26 cellular contexts compared by ENCODE assay signal in genomic region chr6:161422710-161423109, GRCh38.
DNase-seq lines count a peak whose midpoint lies in the region; ATAC-seq and TF ChIP-seq lines count a peak whose summit lies in the region.
"Had no signal": no experiment of that assay in that cellular context is flagged by ENCODE, and none has a peak within 500 bp of the region (broad histone marks: within the 10 kb centered on the region; RNA-seq: fewer than 3 reads in every experiment).

No MANE protein-coding gene starts in this region.

- H2AFZ ChIP-seq in IMR-90 (replicated peaks; ENCODE audit: low read length, poor library complexity) = no peak overlapping the region
- H2AFZ ChIP-seq in mesenchymal stem cell (ENCODE audit: low read depth, low read length) = no peak overlapping the region

- intact Hi-C loops in IMR-90 (cut with micrococcal nuclease) = no loop called here

- no peak overlapping the region for H2BK15ac ChIP-seq in IMR-90 (ENCODE audit: low read depth, low read length)
- no peak overlapping the region for H2BK15ac ChIP-seq in mesenchymal stem cell (ENCODE audit: low read depth, poor library complexity, severe bottlenecking)

- H3K27me3 ChIP-seq in AG04450 (ENCODE audit: control insufficient read depth, insufficient read depth, low read length) (no peaks in the 10 kb centered on the region), IMR-90 (ENCODE audit: control insufficient read depth, insufficient read depth, low read length) (no peaks in the 10 kb centered on the region), mesenchymal stem cell (ENCODE audit: control insufficient read depth in 1 of 2, insufficient read depth in 1 of 2, low read length in 2 of 2) (no peaks in the 10 kb centered on the region)
- H3K27me3 ChIP-seq: suprapubic skin had no signal

- peak overlapping the region; percentile 21 for H3K27ac ChIP-seq in AG04450 (ENCODE audit: low read depth, low read length)
- H3K27ac ChIP-seq in IMR-90 (ENCODE audit: insufficient read depth, low read length) = no peak overlapping the region
- peak overlapping the region; percentile 6 for H3K27ac ChIP-seq in mesenchymal stem cell (ENCODE audit: low read length, poor library complexity, severe bottlenecking)
- H3K27ac ChIP-seq: suprapubic skin, VCaP had no signal

- H3K4me3 Mint-ChIP-seq in activated T-cell treated with anti-CD3 and anti-CD28 coated beads, Interleukin-2, amount 50 U/mL, for 24 hours = no peak overlapping the region
- H3K4me3 Mint-ChIP-seq: CD4-positive, alpha-beta memory T cell; central memory CD8-positive, alpha-beta T cell; natural killer cell; stimulated activated effector memory CD8-positive, alpha-beta T cell treated with anti-CD3 and anti-CD28 coated beads, Interleukin-12 subunit alpha, Interleukin-12 subunit beta, amount 100 ng/mL, for 72 hours had no signal

- H2BK5ac ChIP-seq in IMR-90 (ENCODE audit: low read depth, low read length, poor library complexity, severe bottlenecking) (no peak overlapping the region), mesenchymal stem cell (ENCODE audit: low read depth, low read length, poor library complexity, severe bottlenecking) (no peak overlapping the region)

- POLR2A ChIA-PET in AG04450 (lab: Yijun Ruan, JAX) (no interaction called here), IMR-90 (lab: Charles Lee; ENCODE audit: unreplicated experiment) (no interaction called here)

- H4K20me1 ChIP-seq in IMR-90 (ENCODE audit: insufficient read depth, low read length) = no peaks in the 10 kb centered on the region

- no peak overlapping the region for H4K8ac ChIP-seq in IMR-90 (ENCODE audit: low read depth in 2 of 2, low read length in 2 of 2)
- no peak overlapping the region for H4K8ac ChIP-seq in mesenchymal stem cell (ENCODE audit: low read length)

- no peak for TF ChIP-seq CTCF in AG04450 (IDR thresholded peaks at IDR 0.05; ENCODE audit: low read depth, low read length)
- no peak for TF ChIP-seq CTCF in IMR-90 (conservative IDR thresholded peaks at IDR 0.05; ENCODE audit: low read depth, low read length)
- no peak for TF ChIP-seq CTCF in GM13976 (IDR thresholded peaks at IDR 0.05; ENCODE audit: borderline replicate concordance, control extremely low read depth, extremely low read depth, insufficient read depth, missing control alignments)

- BruUV-seq in IMR-90 (replicated peaks; lab: Mats Ljungman, UMichigan) = no TSS peak

- H3K9me3 ChIP-seq in AG04450 (ENCODE audit: control insufficient read depth, insufficient read depth, low read length) = no peaks in the 10 kb centered on the region; the same call in 1 of the 2 replicates
- H3K9me3 ChIP-seq in IMR-90 (ENCODE audit: control insufficient read depth, insufficient read depth, low read length) = 0 out of 2 replicates have a peak, but pooled peaks cover 3% of the 10 kb centered on the region
- H3K9me3 ChIP-seq in mesenchymal stem cell (ENCODE audit: control insufficient read depth, low read length) = no peaks in the 10 kb centered on the region
- H3K9me3 ChIP-seq: HAP-1, suprapubic skin had no signal

- ATAC-seq in IMR-90 (ENCODE audit: low read depth) = peak; percentile 18; the same call in 1 of the 2 replicates
- ATAC-seq: esophagus mucosa; left cardiac atrium; natural killer cell; sciatic nerve; stimulated activated effector memory CD8-positive, alpha-beta T cell treated with anti-CD3 and anti-CD28 coated beads, Interleukin-12 subunit alpha, Interleukin-12 subunit beta, amount 100 ng/mL, for 72 hours had no signal

- H2AK5ac ChIP-seq in IMR-90 (ENCODE audit: low read depth, low read length) = no peak overlapping the region
- no peak overlapping the region for H2AK5ac ChIP-seq in mesenchymal stem cell (ENCODE audit: low read length, severe bottlenecking)

- no peak overlapping the region; the same call in 1 of the 2 replicates for H3K4me2 ChIP-seq in IMR-90 (ENCODE audit: low read depth, low read length)
- no peak overlapping the region for H3K4me2 ChIP-seq in mesenchymal stem cell (ENCODE audit: low read length, poor library complexity, severe bottlenecking)

- CTCF ChIA-PET in AG04450 (lab: Charles Lee) = interaction anchor here (0.9 to 1.4 kb wide), 3 partner anchors 12 to 24 kb away, joined by 3 to 7 read pairs (median 4); no protein-coding TSS in a partner anchor
- CTCF ChIA-PET in IMR-90 (lab: Yijun Ruan, JAX) = no interaction called here

- H3K4ac ChIP-seq in IMR-90 (ENCODE audit: low read depth, low read length) (no peak overlapping the region), mesenchymal stem cell (ENCODE audit: low read depth in 1 of 2, low read length in 2 of 2) (no peak overlapping the region)

- no peak overlapping the region for H3K56ac ChIP-seq in IMR-90 (ENCODE audit: extremely low read depth, insufficient read depth, low read length)

- TF ChIP-seq RAD21 in IMR-90 (IDR thresholded peaks at IDR 0.05; ENCODE audit: low read length) = no peak

- in situ Hi-C loops in IMR-90 (cut with MboI; ENCODE audit: low sequenced_read_pairs) (loop anchor here (25.0 kb wide), 2 partner anchors 1315 to 1990 kb away; partner anchors contain the start of genes PACRG, PRKN and QKI), GM13976 (cut with MboI; ENCODE audit: low sequenced_read_pairs, unreplicated experiment) (loop anchor here (10.0 kb wide), 1 partner anchor 272 kb away; no protein-coding TSS in a partner anchor)

- H3K9ac ChIP-seq in IMR-90 (ENCODE audit: low read depth, low read length) (no peak overlapping the region), mesenchymal stem cell (ENCODE audit: low read length) (no peak overlapping the region)

- no CpG with 5 or more reads among the region's 6 CpGs for WGBS in IMR-90 (ENCODE audit: extremely low coverage in 2 of 2, insufficient read length in 1 of 2), 2 experiments
- WGBS in mesenchymal stem cell = 62% methylated on average over 6 of the region's 6 CpGs

- no peak overlapping the region for H4K5ac ChIP-seq in IMR-90 (ENCODE audit: low read depth, low read length)

- H3K4me3 ChIP-seq in AG04450 (ENCODE audit: low read depth, low read length) (no peak overlapping the region), IMR-90 (ENCODE audit: insufficient read depth, low read depth, low read length) (no peak overlapping the region), mesenchymal stem cell (ENCODE audit: insufficient read depth in 1 of 2, low read depth in 1 of 2, low read length in 2 of 2) (no peak overlapping the region)
- H3K4me3 ChIP-seq: HAP-1, suprapubic skin had no signal

- no peaks in the 10 kb centered on the region for H3K4me1 Mint-ChIP-seq in activated T-cell treated with anti-CD3 and anti-CD28 coated beads, Interleukin-2, amount 50 U/mL, for 24 hours (ENCODE audit: low read depth)
- H3K4me1 Mint-ChIP-seq: central memory CD8-positive, alpha-beta T cell; natural killer cell; stimulated activated effector memory CD8-positive, alpha-beta T cell treated with anti-CD3 and anti-CD28 coated beads, Interleukin-12 subunit alpha, Interleukin-12 subunit beta, amount 100 ng/mL, for 72 hours had no signal

- TF ChIP-seq POLR2A in IMR-90 (IDR thresholded peaks at IDR 0.05; ENCODE audit: low read depth, low read length) = no peak

- H3K14ac ChIP-seq in IMR-90 (replicated peaks; ENCODE audit: low read depth, low read length) = no peak overlapping the region
- H3K14ac ChIP-seq in mesenchymal stem cell (ENCODE audit: low read length in 2 of 2) = no peak overlapping the region

- H3K4me1 ChIP-seq in IMR-90 (ENCODE audit: control insufficient read depth, insufficient read depth, low read length) (peaks cover under 1% of the 10 kb centered on the region; the same call in 1 of the 2 replicates), mesenchymal stem cell (ENCODE audit: control insufficient read depth, insufficient read depth, low read depth, low read length) (peaks cover 4% of the 10 kb centered on the region)
- H3K4me1 ChIP-seq: HAP-1 had no signal

- H3K23ac ChIP-seq in IMR-90 (ENCODE audit: low read depth, low read length) (no peak overlapping the region), mesenchymal stem cell (ENCODE audit: low read length in 2 of 2) (no peak overlapping the region)

- no peak overlapping the region for H3K27ac Mint-ChIP-seq in activated T-cell treated with anti-CD3 and anti-CD28 coated beads, Interleukin-2, amount 50 U/mL, for 24 hours
- H3K27ac Mint-ChIP-seq: CD4-positive, alpha-beta memory T cell; natural killer cell; stimulated activated effector memory CD8-positive, alpha-beta T cell treated with anti-CD3 and anti-CD28 coated beads, Interleukin-12 subunit alpha, Interleukin-12 subunit beta, amount 100 ng/mL, for 72 hours had no signal

- H2BK120ac ChIP-seq in IMR-90 (ENCODE audit: low read depth, low read length) (no peak overlapping the region), mesenchymal stem cell (ENCODE audit: low read depth, low read length) (no peak overlapping the region)

- no peak overlapping the region for H4K91ac ChIP-seq in IMR-90 (ENCODE audit: insufficient read depth, low read depth, low read length)
- no peak overlapping the region for H4K91ac ChIP-seq in mesenchymal stem cell (ENCODE audit: low read length)

- no peaks in the 10 kb centered on the region for H3K9me1 ChIP-seq in IMR-90 (ENCODE audit: insufficient read depth, low read length)

- dilution Hi-C loops in IMR-90 (cut with HindIII; ENCODE audit: low sequenced_read_pairs, unreplicated experiment) = no loop called here

- H3K18ac ChIP-seq in IMR-90 (ENCODE audit: low read depth, low read length) = no peak overlapping the region
- H3K18ac ChIP-seq in mesenchymal stem cell (ENCODE audit: low read depth in 1 of 2, low read length in 2 of 2) = no peak overlapping the region

- H2AK9ac ChIP-seq in IMR-90 (replicated peaks; ENCODE audit: low read depth, low read length, poor library complexity) = no peak overlapping the region

- no peaks in the 10 kb centered on the region for H3K36me3 Mint-ChIP-seq in activated T-cell treated with anti-CD3 and anti-CD28 coated beads, Interleukin-2, amount 50 U/mL, for 24 hours (ENCODE audit: low read depth)
- H3K36me3 Mint-ChIP-seq: CD4-positive, alpha-beta memory T cell; natural killer cell; stimulated activated effector memory CD8-positive, alpha-beta T cell treated with anti-CD3 and anti-CD28 coated beads, Interleukin-12 subunit alpha, Interleukin-12 subunit beta, amount 100 ng/mL, for 72 hours had no signal

- H3K79me1 ChIP-seq in IMR-90 (ENCODE audit: low read depth in 1 of 2, low read length in 2 of 2) = no peaks in the 10 kb centered on the region
- H3K79me1 ChIP-seq in mesenchymal stem cell (replicated peaks; ENCODE audit: low read length, poor library complexity, severe bottlenecking) = no peaks in the 10 kb centered on the region

- no peak for DNase-seq in AG04450 (ENCODE audit: low read depth, low spot score)
- peak; percentile 42 for DNase-seq in IMR-90
- DNase-seq in astrocyte of the hippocampus (ENCODE audit: low read depth, low spot score) = peak; percentile 55
- DNase-seq in mesenchymal stem cell = no peak
- no peak for DNase-seq in activated CD4-positive, CD25-positive, alpha-beta regulatory T cell (lab: John Stamatoyannopoulos, UW)
- DNase-seq in activated T-cell treated with anti-CD3 and anti-CD28 coated beads, Interleukin-2, amount 50 U/mL, for 24 hours = no peak
- DNase-seq in SW480 (ENCODE audit: low spot score) = no peak
- no peak for DNase-seq in GM13976 (ENCODE audit: low spot score)
- DNase-seq: activated CD4-positive, alpha-beta T cell treated with anti-CD3 and anti-CD28 coated beads, Interleukin-2, amount 50 U/mL, for 4 hours; activated gamma-delta T cell treated with Interleukin-2 at 50 U/mL for 16 hours; CD4-positive, alpha-beta memory T cell; DMS53; effector CD4-positive, alpha-beta T cell; Kasumi-1; left cardiac atrium; natural killer cell; NCI-H1105 treated with DMSO at 0.1 percent for 48 hours; NCI-H510A treated with DMSO at 0.1 percent for 48 hours; T-helper 1 cell had no signal

- H2BK20ac ChIP-seq in IMR-90 (ENCODE audit: low read depth, low read length) = no peak overlapping the region

- H3K27me3 Mint-ChIP-seq in activated T-cell treated with anti-CD3 and anti-CD28 coated beads, Interleukin-2, amount 50 U/mL, for 24 hours = peaks cover 11% of the 10 kb centered on the region
- H3K27me3 Mint-ChIP-seq: central memory CD8-positive, alpha-beta T cell had no signal

- H3K9me3 Mint-ChIP-seq in activated T-cell treated with anti-CD3 and anti-CD28 coated beads, Interleukin-2, amount 50 U/mL, for 24 hours = no peaks in the 10 kb centered on the region
- H3K9me3 Mint-ChIP-seq: CD4-positive, alpha-beta memory T cell; central memory CD8-positive, alpha-beta T cell; natural killer cell; stimulated activated effector memory CD8-positive, alpha-beta T cell treated with anti-CD3 and anti-CD28 coated beads, Interleukin-12 subunit alpha, Interleukin-12 subunit beta, amount 100 ng/mL, for 72 hours had no signal

- H3K36me3 ChIP-seq in IMR-90 (ENCODE audit: control insufficient read depth, insufficient read depth, low read length) (no peaks in the 10 kb centered on the region), mesenchymal stem cell (ENCODE audit: control insufficient read depth in 1 of 2, insufficient read depth in 2 of 2, low read depth in 1 of 2, low read length in 2 of 2) (no peaks in the 10 kb centered on the region)
- H3K36me3 ChIP-seq: HAP-1, suprapubic skin had no signal

- no peak overlapping the region for H2BK12ac ChIP-seq in mesenchymal stem cell (ENCODE audit: low read length in 2 of 2)

Comparison
In these comparisons a context has a peak if more than half of its experiments do, and no peak if none do; other contexts are left out.
1. DNase-seq: peak in IMR-90 (single experiment) and astrocyte of the hippocampus (single experiment); none in AG04450 (single experiment), mesenchymal stem cell (single experiment), activated CD4-positive, CD25-positive, alpha-beta regulatory T cell (0 of 4), activated T-cell treated with anti-CD3 and anti-CD28 coated beads, Interleukin-2, amount 50 U/mL, for 24 hours (single experiment), SW480 (single experiment) and GM13976 (single experiment).